8 cellular contexts compared by ENCODE assay signal in genomic region chr13:49936085-49936942, GRCh38. TPM values are rescaled to one million over a fixed set of nuclear protein-coding genes. Genes with fewer than 3 reads are reported as not detected.
DNase-seq lines count a peak whose midpoint lies in the region; ATAC-seq and TF ChIP-seq lines count a peak whose summit lies in the region.

Gene SPRYD7, minus strand, starts transcription at chr13:49936340. Its CDS starts 105 bp downstream, at chr13:49936235.

- no peaks in the 10 kb centered on the region for H3F3A ChIP-seq in MM.1S (ENCODE audit: insufficient read depth, low read length)

- H4K20me1 ChIP-seq in HCT116 (ENCODE audit: insufficient read depth) (no peaks in the 10 kb centered on the region), MM.1S (ENCODE audit: insufficient read depth, low read length) (no peaks in the 10 kb centered on the region)

- RAD21 ChIA-PET in HCT116 (lab: Charles Lee; ENCODE audit: low non-redundant PET in 1 of 2, low total read pairs in 2 of 2, uncharacterized antibody in 2 of 2, unreplicated experiment in 2 of 2), result interaction anchor here (0.5 to 0.9 kb wide), 3 partner anchors 266 to 1424 kb away, joined by 3 to 5 read pairs (median 4); no protein-coding TSS in a partner anchor

- H3K4me1 ChIP-seq in HCT116 (ENCODE audit: control insufficient read depth in 1 of 2, insufficient read depth in 2 of 2, low read length in 2 of 2), result peaks cover 0 to 16% of the 10 kb centered on the region in 2 experiments; a peak in 2 of 4 replicates
- no peaks in the 10 kb centered on the region for H3K4me1 ChIP-seq in MM.1S (ENCODE audit: low read length)
- H3K4me1 ChIP-seq in foreskin keratinocyte, result peaks cover 5% of the 10 kb centered on the region
- peaks cover 6 to 67% (median 40%) of the 10 kb centered on the region in 4 donors for H3K4me1 ChIP-seq in stomach

- H3K27me3 Mint-ChIP-seq in neural crest cell (ENCODE audit: low read depth), result peaks cover 6% of the 10 kb centered on the region

- H3K4me2 ChIP-seq in HCT116 (ENCODE audit: low read length) (peak within 1 kb of the TSS; percentile 97), MM.1S (ENCODE audit: low read depth, low read length) (peak within 1 kb of the TSS; percentile 66; the same call in 1 of the 2 replicates)

- TF ChIP-seq EP300 in stomach (IDR thresholded peaks at IDR 0.05), result no peak

- peak; percentile 42 for TF ChIP-seq RAD21 in HCT116 (IDR thresholded peaks at IDR 0.05; ENCODE audit: low read depth)

- ATAC-seq in HCT116 (peak; percentile 96), foreskin keratinocyte (peak; percentile 98)

- intact Hi-C loops in HCT116 (cut with micrococcal nuclease), result loop anchor here (10.0 kb wide), 1 partner anchor 242 kb away; the partner anchor contains the start of gene EBPL
- intact Hi-C loops in stomach (cut with DNase I; ENCODE audit: low total_unique reads), result no loop called here

- peaks cover 15% of the 10 kb centered on the region for H3K4me1 Mint-ChIP-seq in neural crest cell

- TF ChIP-seq POLR2A in HCT116 (IDR thresholded peaks at IDR 0.05; ENCODE audit: borderline replicate concordance, extremely low read depth, insufficient read depth, insufficient read length), result no peak
- TF ChIP-seq POLR2A in stomach (IDR thresholded peaks at IDR 0.05), result no peak

- H3K9me3 ChIP-seq in HCT116 (ENCODE audit: control insufficient read depth in 1 of 2, insufficient read depth in 1 of 2, low read depth in 1 of 2, low read length in 2 of 2) (no peaks in the 10 kb centered on the region), MM.1S (replicated peaks; ENCODE audit: insufficient read depth, low read length) (no peaks in the 10 kb centered on the region), stomach (no peaks in the 10 kb centered on the region)

- CTCF ChIA-PET in HCT116 (lab: Charles Lee), result interaction anchor here (0.7 to 1.5 kb wide), 13 partner anchors 8 to 976 kb away, joined by 3 to 15 read pairs (median 4); partner anchors contain the start of gene TRIM13

- H3K36me3 ChIP-seq in HCT116 (ENCODE audit: control insufficient read depth in 1 of 2, insufficient read depth in 2 of 2, low read length in 2 of 2), result no peaks in the 10 kb centered on the region
- no peaks in the 10 kb centered on the region for H3K36me3 ChIP-seq in MM.1S (replicated peaks; ENCODE audit: insufficient read depth, low read length)
- H3K36me3 ChIP-seq in stomach, result no peaks in the 10 kb centered on the region

- POLR2A ChIA-PET in HCT116 (lab: Charles Lee), result interaction anchor here (0.6 kb wide), 1 partner anchor 27 kb away, joined by 4 read pairs; no protein-coding TSS in a partner anchor

- TSS peak; percentile 36 for BruUV-seq in HCT116 (replicated peaks; lab: Mats Ljungman, UMichigan)

- H3K4me3 ChIP-seq in HCT116 (replicated peaks in 1 of 2; ENCODE audit: low read depth in 1 of 2, low read length in 2 of 2) (peak within 1 kb of the TSS; percentile 72 to 79), MM.1S (ENCODE audit: low read length) (peak within 1 kb of the TSS; percentile 78), stomach (peak within 1 kb of the TSS; percentile 76 to 91 (median 86))

- H3K9me2 ChIP-seq in HCT116 (ENCODE audit: insufficient read depth), result no peaks in the 10 kb centered on the region
- H3K9me2 ChIP-seq in MM.1S (replicated peaks; ENCODE audit: insufficient read depth, low read length), result no peaks in the 10 kb centered on the region

- no peaks in the 10 kb centered on the region for H3K36me3 Mint-ChIP-seq in neural crest cell (ENCODE audit: low read depth)

- H3K27me3 ChIP-seq in HCT116 (ENCODE audit: insufficient read depth, low read length), result no peaks in the 10 kb centered on the region
- no peaks in the 10 kb centered on the region for H3K27me3 ChIP-seq in MM.1S (replicated peaks; ENCODE audit: insufficient read depth, low read length)
- no peaks in the 10 kb centered on the region for H3K27me3 ChIP-seq in foreskin keratinocyte
- H3K27me3 ChIP-seq in stomach, result no peaks in the 10 kb centered on the region

- DNase-seq in GM04503 (ENCODE audit: low read depth) (peak; percentile 80), HCT116 (ENCODE audit: low read depth, low spot score) (peak; percentile 97), MM.1S (peak; percentile 92), SHP77 treated with DMSO at 0.1 percent for 48 hours (lab: John Stamatoyannopoulos, UW) (peak; percentile 88), activated gamma-delta T cell treated with Interleukin-2 at 50 U/mL for 16 hours (peak; percentile 94), foreskin keratinocyte (peak; percentile 89 to 96), neural crest cell (ENCODE audit: low read depth, low spot score) (peak; percentile 98), stomach (peak; percentile 98)

- 0 to 1% (median 1%) methylated on average over 34 to 65 of the region's 65 CpGs for WGBS in stomach, 5 donors

- H3K9ac ChIP-seq in HCT116 (ENCODE audit: low read length) (peak within 1 kb of the TSS; percentile 69), MM.1S (ENCODE audit: low read length) (peak within 1 kb of the TSS; percentile 65)

- no peaks in the 10 kb centered on the region for H3K9me3 Mint-ChIP-seq in neural crest cell

- H2AFZ ChIP-seq in HCT116 (ENCODE audit: low read depth, low read length, poor library complexity, severe bottlenecking) (peak within 1 kb of the TSS; percentile 77), MM.1S (ENCODE audit: low read length) (peak within 1 kb of the TSS; percentile 75)

- peak; percentile 80 to 92 (median 85) for TF ChIP-seq CTCF in HCT116 (IDR thresholded peaks at IDR 0.05 in 2 of 3, conservative IDR thresholded peaks at IDR 0.05 in 1 of 3; ENCODE audit: borderline replicate concordance in 1 of 3, insufficient read depth in 1 of 3, low read depth in 2 of 3, low read length in 2 of 3)
- peak; percentile 63 for TF ChIP-seq CTCF in MM.1S (IDR thresholded peaks at IDR 0.05; ENCODE audit: low read length)
- peak; percentile 97 for TF ChIP-seq CTCF in foreskin keratinocyte (conservative IDR thresholded peaks at IDR 0.05)
- peak; percentile 92 for TF ChIP-seq CTCF in neural crest cell (conservative IDR thresholded peaks at IDR 0.05)
- TF ChIP-seq CTCF in stomach (IDR thresholded peaks at IDR 0.05), result peak in 5 of 7 experiments; percentile 81 to 97 (median 94)

- peak within 1 kb of the TSS; percentile 97 for H3K27ac Mint-ChIP-seq in neural crest cell (ENCODE audit: unreplicated experiment)

- peak within 1 kb of the TSS; percentile 97 for H3K4me3 Mint-ChIP-seq in neural crest cell

- peak within 1 kb of the TSS; percentile 80 for H3K27ac ChIP-seq in HCT116 (ENCODE audit: low read depth, low read length)
- H3K27ac ChIP-seq in MM.1S (ENCODE audit: low read length), result peak within 1 kb of the TSS; percentile 32; the same call in 1 of the 2 replicates
- H3K27ac ChIP-seq in foreskin keratinocyte, result peak within 1 kb of the TSS; percentile 16
- H3K27ac ChIP-seq in stomach, result peak within 1 kb of the TSS; percentile 84 to 92 (median 88)

- H3K79me2 ChIP-seq in HCT116 (ENCODE audit: insufficient read depth, low read length) (peaks cover 18% of the 10 kb centered on the region), MM.1S (ENCODE audit: low read length) (no peaks in the 10 kb centered on the region)

TF ChIP-seq in HCT116, 20 proteins besides CTCF, POLR2A, EP300 and RAD21:
- TF ChIP-seq CEBPB (IDR thresholded peaks at IDR 0.05; ENCODE audit: low read depth) (no peak), REST (IDR thresholded peaks at IDR 0.05; ENCODE audit: low read depth) (no peak), ZNF274 (IDR thresholded peaks at IDR 0.05; ENCODE audit: low read depth, low read length) (no peak), YY1 (IDR thresholded peaks at IDR 0.05; ENCODE audit: extremely low read depth, insufficient replicate concordance, low read depth, low read length) (peak; percentile 55), SP1 (IDR thresholded peaks at IDR 0.05; ENCODE audit: low read depth) (0 out of 2 replicates have a peak, but pooled peaks have one; percentile 34), POLR2AphosphoS5 (IDR thresholded peaks at IDR 0.05; ENCODE audit: low read depth, low read length) (peak; percentile 71), ZFX (IDR thresholded peaks at IDR 0.05) (peak; percentile 58), CBX3 (IDR thresholded peaks at IDR 0.05; ENCODE audit: low read depth) (peak; percentile 90; the same call in 1 of the 2 replicates), EZH2phosphoT487 (IDR thresholded peaks at IDR 0.05; ENCODE audit: borderline replicate concordance) (no peak), EGR1 (IDR thresholded peaks at IDR 0.05; ENCODE audit: low read depth) (peak; percentile 66)
- TF ChIP-seq, protein P1, sequence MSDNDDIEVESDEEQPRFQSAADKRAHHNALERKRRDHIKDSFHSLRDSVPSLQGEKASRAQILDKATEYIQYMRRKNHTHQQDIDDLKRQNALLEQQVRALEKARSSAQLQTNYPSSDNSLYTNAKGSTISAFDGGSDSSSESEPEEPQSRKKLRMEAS (IDR thresholded peaks at IDR 0.05), result peak; percentile 60
TF ChIP-seq in HCT116: peak in this region for 7.

RNA-seq across cellular contexts. Expression of gene SPRYD7, which starts in this region (rescaled TPM):
- total RNA-seq in HCT116 (2021; ENCODE audit: unreplicated experiment), result 11.3 TPM
- 8.1 and 9.7 TPM in 2 replicates for polyA plus RNA-seq in HCT116 (2012)
- 11.2 and 11.5 TPM in 2 replicates for total RNA-seq in foreskin keratinocyte
- 9.8 and 11.5 TPM in 2 replicates for polyA plus RNA-seq in foreskin keratinocyte
- total RNA-seq in neural crest cell, result 3.8 TPM in 2 replicates
- 10 to 100 TPM in 2 of 5 donors, 1 to 10 TPM in 2, not detected in 1; 3.6 to 26.9 (median 8.9) TPM for total RNA-seq in stomach
- polyA plus RNA-seq in stomach, result 10 to 100 TPM in 1 of 3 donors, 1 to 10 TPM in 2; 7.2 to 10.5 (median 8.1) TPM

Comparison
In these comparisons a context has a peak if more than half of its experiments do, and no peak if none do; other contexts are left out.
1. Peak in every context shown above with its lines: DNase-seq, ATAC-seq, H3K4me3 ChIP-seq and H3K27ac ChIP-seq.
2. H3K27ac ChIP-seq: peak in every context shown above with its lines; median percentile 88 in stomach; 80 in HCT116; 32 in MM.1S; 16 in foreskin keratinocyte.